In the genomic region with DNA sequence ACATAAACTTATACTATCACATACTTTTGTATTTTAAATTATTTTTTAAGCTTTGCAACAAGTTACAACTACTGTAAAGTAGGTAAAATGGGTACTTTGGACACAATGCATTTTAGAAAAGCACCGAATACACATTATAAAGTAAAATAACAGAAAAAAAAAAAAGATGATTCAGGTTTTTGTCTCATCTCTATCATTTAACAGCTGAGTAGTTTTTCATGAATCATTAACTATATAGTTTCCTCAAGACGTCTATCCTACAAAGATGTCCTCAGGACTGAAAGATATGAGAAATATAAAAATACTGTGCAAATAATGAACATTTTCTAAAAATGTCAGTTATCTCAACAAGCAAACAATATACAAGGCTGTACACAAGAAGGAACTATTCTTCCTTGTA, we compare ENCODE assay signal across 26 cellular contexts.
"Had no signal": no experiment of that assay in that cellular context is flagged by ENCODE, and none has a peak within 500 bp of the region (broad histone marks: within the 10 kb centered on the region; RNA-seq: fewer than 3 reads in every experiment).

No MANE protein-coding gene starts in this region.

- H3K27ac Mint-ChIP-seq: dendritic cell treated with granulocyte-macrophage colony-stimulating factor and Interleukin-4, amounts not matched to agents 40 ng/mL and 50 ng/mL, for 4 days; endodermal cell; memory B cell; natural killer cell; progenitor cell of endocrine pancreas; stimulated activated effector memory CD8-positive, alpha-beta T cell treated with anti-CD3 and anti-CD28 coated beads, Interleukin-12 subunit alpha, Interleukin-12 subunit beta, amount 100 ng/mL, for 72 hours had no signal

- H3K4me3 Mint-ChIP-seq: dendritic cell treated with granulocyte-macrophage colony-stimulating factor and Interleukin-4, amounts not matched to agents 40 ng/mL and 50 ng/mL, for 4 days; endodermal cell; memory B cell; natural killer cell; stimulated activated effector memory CD8-positive, alpha-beta T cell treated with anti-CD3 and anti-CD28 coated beads, Interleukin-12 subunit alpha, Interleukin-12 subunit beta, amount 100 ng/mL, for 72 hours had no signal

- H3K9me3 ChIP-seq: colonic mucosa, gastroesophageal sphincter, heart left ventricle, right atrium auricular region, stomach, thyroid gland had no signal

- H3K4me3 ChIP-seq: colonic mucosa, gastroesophageal sphincter, heart left ventricle, hepatocyte, lung, right atrium auricular region, stomach, thyroid gland had no signal

- ATAC-seq: esophagus mucosa; foreskin keratinocyte; gastroesophageal sphincter; heart left ventricle; left ventricle myocardium superior; natural killer cell; sciatic nerve; stimulated activated effector memory CD8-positive, alpha-beta T cell treated with anti-CD3 and anti-CD28 coated beads, Interleukin-12 subunit alpha, Interleukin-12 subunit beta, amount 100 ng/mL, for 72 hours had no signal

- H3K36me3 ChIP-seq: colonic mucosa, right atrium auricular region, thyroid gland had no signal

- H3K9ac ChIP-seq: parathyroid adenoma had no signal

- H3K27me3 Mint-ChIP-seq: dendritic cell treated with granulocyte-macrophage colony-stimulating factor and Interleukin-4, amounts not matched to agents 40 ng/mL and 50 ng/mL, for 4 days; memory B cell; progenitor cell of endocrine pancreas had no signal

- H3K9me3 Mint-ChIP-seq: natural killer cell; stimulated activated effector memory CD8-positive, alpha-beta T cell treated with anti-CD3 and anti-CD28 coated beads, Interleukin-12 subunit alpha, Interleukin-12 subunit beta, amount 100 ng/mL, for 72 hours had no signal

- H3K27ac ChIP-seq: colonic mucosa, epithelial cell of prostate, foreskin keratinocyte, gastroesophageal sphincter, heart left ventricle, hepatocyte, parathyroid adenoma, right atrium auricular region, stomach, thyroid gland had no signal

- H3K4me1 ChIP-seq: colonic mucosa, parathyroid adenoma had no signal

- H3K79me2 ChIP-seq: hepatocyte, parathyroid adenoma had no signal

- H2AFZ ChIP-seq: hepatocyte, parathyroid adenoma had no signal

- H3K4me2 ChIP-seq: hepatocyte had no signal

- H3K27me3 ChIP-seq: colonic mucosa, foreskin keratinocyte, gastroesophageal sphincter, heart left ventricle, hepatocyte, right atrium auricular region, stomach, thyroid gland had no signal

- DNase-seq: cerebellar nuclear complex; colonic mucosa; effector CD8-positive, alpha-beta T cell; endodermal cell; foreskin keratinocyte; heart left ventricle; left ventricle myocardium superior; natural killer cell; stimulated activated CD4-positive, alpha-beta T cell treated with anti-CD3 and anti-CD28 coated beads, Interleukin-2, amount 100 ng/mL, for 24 hours; stimulated activated CD4-positive, alpha-beta T cell treated with anti-CD3 and anti-CD28 coated beads, Interleukin-4, amount 100 ng/mL, for 24 hours; stimulated activated naive CD4-positive, alpha-beta T cell treated with Interleukin-2 at 50 U/mL for 16 hours; stomach; thyroid gland; trophoblast cell had no signal
